ENCODE assay signal across 24 cellular contexts in genomic region chr2:1510184-1510583, GRCh38.
DNase-seq lines count a peak whose midpoint lies in the region; ATAC-seq and TF ChIP-seq lines count a peak whose summit lies in the region.
"Had no signal": no experiment of that assay in that cellular context is flagged by ENCODE, and none has a peak within 500 bp of the region (broad histone marks: within the 10 kb centered on the region; RNA-seq: fewer than 3 reads in every experiment).

No MANE protein-coding gene starts in this region.

- H3K27me3 ChIP-seq in RWPE2 (ENCODE audit: insufficient read depth, poor library complexity, severe bottlenecking) (no peaks in the 10 kb centered on the region), heart left ventricle (peaks cover 0 to 12% (median 0%) of the 10 kb centered on the region in 9 donors), upper lobe of left lung (no peaks in the 10 kb centered on the region)
- H3K27me3 ChIP-seq: BLaER1 had no signal

- intact Hi-C loops in heart left ventricle (cut with DNase I), result no loop called here

- H3K9me3 ChIP-seq in RWPE2 (ENCODE audit: severe bottlenecking) (no peaks in the 10 kb centered on the region), heart left ventricle (no peaks in the 10 kb centered on the region), upper lobe of left lung (no peaks in the 10 kb centered on the region)
- H3K9me3 ChIP-seq: prostate gland had no signal

- WGBS in heart left ventricle, 4 donors, result 49 to 63% (median 56%) methylated on average over 5 of the region's 5 CpGs
- WGBS in upper lobe of left lung, 2 donors, result 62 to 65% methylated on average over 5 of the region's 5 CpGs

- TF ChIP-seq EP300 in upper lobe of left lung (IDR thresholded peaks at IDR 0.05), result no peak

- H3K36me3 ChIP-seq in RWPE2 (ENCODE audit: low read depth) (no peaks in the 10 kb centered on the region), heart left ventricle (no peaks in the 10 kb centered on the region), upper lobe of left lung (no peaks in the 10 kb centered on the region)
- H3K36me3 ChIP-seq: BLaER1, cardiac muscle cell, prostate gland had no signal

- H3K4me3 ChIP-seq in RWPE2 (ENCODE audit: severe bottlenecking) (no peak overlapping the region), heart left ventricle (no peak overlapping the region), upper lobe of left lung (no peak overlapping the region)
- H3K4me3 ChIP-seq: BLaER1, cardiac muscle cell, prostate gland, skin epidermis had no signal

- peaks cover 39% of the 10 kb centered on the region for H3K4me1 Mint-ChIP-seq in activated naive CD4-positive, alpha-beta T cell treated with anti-CD3 and anti-CD28 coated beads, Interleukin-2, amount 50 U/mL, for 24 hours
- H3K4me1 Mint-ChIP-seq: memory B cell had no signal

- H3K27ac Mint-ChIP-seq in activated naive CD4-positive, alpha-beta T cell treated with anti-CD3 and anti-CD28 coated beads, Interleukin-2, amount 50 U/mL, for 24 hours, result peak overlapping the region; percentile 33
- H3K27ac Mint-ChIP-seq: memory B cell, nephron progenitor cell had no signal

- 0 out of 3 replicates have a peak, but pooled peaks have one; percentile 17 for ATAC-seq in RWPE2 (ENCODE audit: low read depth)
- peak; percentile 16 to 61 (median 38) for ATAC-seq in heart left ventricle
- ATAC-seq in upper lobe of left lung (ENCODE audit: low FRiP score in 2 of 2), result no peak

- TF ChIP-seq POLR2A in heart left ventricle (IDR thresholded peaks at IDR 0.05) (no peak), upper lobe of left lung (IDR thresholded peaks at IDR 0.05) (no peak)

- H3K4me1 ChIP-seq in RWPE2 (ENCODE audit: insufficient read depth, poor library complexity, severe bottlenecking) (no peaks in the 10 kb centered on the region), heart left ventricle (peaks cover 0 to 11% (median 0%) of the 10 kb centered on the region in 12 donors), upper lobe of left lung (peaks cover 0 to 14% (median 8%) of the 10 kb centered on the region in 4 donors)
- H3K4me1 ChIP-seq: prostate gland had no signal

- peak overlapping the region; percentile 58 for H3K4me3 Mint-ChIP-seq in activated naive CD4-positive, alpha-beta T cell treated with anti-CD3 and anti-CD28 coated beads, Interleukin-2, amount 50 U/mL, for 24 hours
- H3K4me3 Mint-ChIP-seq: memory B cell, nephron progenitor cell had no signal

- H3K9me3 Mint-ChIP-seq in activated naive CD4-positive, alpha-beta T cell treated with anti-CD3 and anti-CD28 coated beads, Interleukin-2, amount 50 U/mL, for 24 hours, result no peaks in the 10 kb centered on the region

- H3K36me3 Mint-ChIP-seq in activated naive CD4-positive, alpha-beta T cell treated with anti-CD3 and anti-CD28 coated beads, Interleukin-2, amount 50 U/mL, for 24 hours, result no peaks in the 10 kb centered on the region
- H3K36me3 Mint-ChIP-seq: IgD-negative memory B cell, memory B cell had no signal

- H3K27ac ChIP-seq in RWPE2 (ENCODE audit: poor library complexity, severe bottlenecking), result no peak overlapping the region
- peak overlapping the region; percentile 5 to 91 (median 68) for H3K27ac ChIP-seq in heart left ventricle
- H3K27ac ChIP-seq in upper lobe of left lung, result peak overlapping the region; percentile 22 to 80 (median 75)
- H3K27ac ChIP-seq: BLaER1, cardiac muscle cell, HL-60, prostate gland had no signal

- TF ChIP-seq CTCF in RWPE2 (IDR thresholded peaks at IDR 0.05; ENCODE audit: poor library complexity, severe bottlenecking) (no peak), heart left ventricle (IDR thresholded peaks at IDR 0.05) (no peak), upper lobe of left lung (IDR thresholded peaks at IDR 0.05) (no peak)

- no peak for DNase-seq in activated naive CD4-positive, alpha-beta T cell (lab: John Stamatoyannopoulos, UW)
- peak; percentile 9 for DNase-seq in RWPE2 (ENCODE audit: low spot score)
- peak in 1 of 5 donors; percentile 21 for DNase-seq in heart left ventricle
- DNase-seq in upper lobe of left lung, result peak in 1 of 2 donors; percentile 75
- no peak for DNase-seq in superior temporal gyrus (ENCODE audit: extremely low spot score)
- DNase-seq in A172 (ENCODE audit: low spot score), result no peak
- DNase-seq: activated CD4-positive, CD25-positive, alpha-beta regulatory T cell treated with anti-CD3 and anti-CD28 coated beads, Interleukin-2, amount 50 U/mL, for 72 hours; activated T-cell treated with anti-CD3 and anti-CD28 coated beads, Interleukin-2, amount 50 U/mL, for 1 hour; DMS 273 treated with DMSO at 0.1 percent for 48 hours; glutamatergic neuron; NCI-H1694 treated with DMSO at 0.1 percent for 48 hours; NCI-H510A treated with DMSO at 0.1 percent for 48 hours; nephron progenitor cell; SHP77 treated with DMSO at 0.1 percent for 48 hours; stimulated activated CD4-positive, alpha-beta T cell treated with anti-CD3 and anti-CD28 coated beads, Interleukin-4, amount 100 ng/mL, for 24 hours; T1000 had no signal

- H3K27me3 Mint-ChIP-seq in activated naive CD4-positive, alpha-beta T cell treated with anti-CD3 and anti-CD28 coated beads, Interleukin-2, amount 50 U/mL, for 24 hours, result no peaks in the 10 kb centered on the region

Comparison
In these comparisons a context has a peak if more than half of its experiments do, and no peak if none do; other contexts are left out.
1. ATAC-seq: peak in RWPE2 (single experiment) and heart left ventricle (4 of 4); none in upper lobe of left lung (0 of 2).